In the genomic region with DNA sequence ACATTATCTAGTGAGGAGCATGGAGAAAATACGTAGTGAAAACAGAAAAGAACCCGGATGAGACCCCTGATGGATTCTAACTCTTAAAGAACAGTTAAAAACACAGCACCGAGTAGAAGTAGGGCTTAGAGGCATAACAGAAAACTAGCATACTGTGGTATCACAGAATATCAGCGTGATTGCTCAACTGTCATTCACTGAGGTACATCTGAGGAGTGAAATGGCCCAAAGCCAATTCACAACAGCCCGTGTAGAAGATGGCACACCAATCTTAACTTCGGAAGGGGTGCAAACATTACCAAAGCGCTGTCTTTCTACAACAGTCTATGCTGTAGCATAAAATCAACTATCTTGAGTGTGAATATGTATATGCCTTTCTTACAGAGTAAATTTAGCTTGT, we compare ENCODE assay signal across 7 cellular contexts. TPM values are rescaled to one million over a fixed set of nuclear protein-coding genes. Genes with fewer than 3 reads are reported as not detected.
DNase-seq lines count a peak whose midpoint lies in the region; ATAC-seq and TF ChIP-seq lines count a peak whose summit lies in the region.

No MANE protein-coding gene starts in this region.

- no peaks in the 10 kb centered on the region for H3F3A ChIP-seq in GM23248 (ENCODE audit: insufficient read depth)

- 73 to 76% methylated on average over 7 of the region's 7 CpGs for WGBS in GM23248 (ENCODE audit: low coverage in 1 of 2, low lambda C conversion rate in 2 of 2, missing lambda C conversion rate in 2 of 2), 2 experiments

- H3K9ac ChIP-seq in GM23248, result peak overlapping the region; percentile 92
- no peak overlapping the region for H3K9ac ChIP-seq in rectal smooth muscle tissue (ENCODE audit: low read length)

- H3K27me3 ChIP-seq in GM23248 (replicated peaks; ENCODE audit: insufficient read depth) (no peaks in the 10 kb centered on the region), rectal smooth muscle tissue (ENCODE audit: control insufficient read depth, insufficient read depth, low read length) (no peaks in the 10 kb centered on the region)

- H4K20me1 ChIP-seq in GM23248 (ENCODE audit: insufficient read depth), result no peaks in the 10 kb centered on the region

- H3K4me2 ChIP-seq in GM23248 (ENCODE audit: unreplicated experiment), result peak overlapping the region; percentile 93

- H3K27ac ChIP-seq in GM23248, result 0 out of 2 replicates have a peak overlapping the region, but pooled peaks have one; percentile 89
- H3K27ac ChIP-seq in rectal smooth muscle tissue (ENCODE audit: low read depth, low read length), result no peak overlapping the region

- no peak overlapping the region; the same call in 1 of the 2 replicates for H2AFZ ChIP-seq in GM23248

- H3K4me3 ChIP-seq in GM23248 (peak overlapping the region; percentile 86), fibroblast of mammary gland (ENCODE audit: control insufficient read depth, low read depth, low read length) (peak overlapping the region; percentile 77), rectal smooth muscle tissue (ENCODE audit: low read length) (peak overlapping the region; percentile 16)

- no peaks in the 10 kb centered on the region for H3K9me2 ChIP-seq in GM23248 (ENCODE audit: insufficient read depth)

- TF ChIP-seq CTCF in fibroblast of mammary gland (conservative IDR thresholded peaks at IDR 0.05; ENCODE audit: control insufficient read depth, insufficient read depth, low read depth, low read length), result no peak

- H3K36me3 ChIP-seq in GM23248 (ENCODE audit: low read depth) (no peaks in the 10 kb centered on the region), rectal smooth muscle tissue (ENCODE audit: control insufficient read depth, insufficient read depth, low read length) (no peaks in the 10 kb centered on the region)

- in situ Hi-C loops in GM23248 (cut with MboI), result loop anchor here (10.0 kb wide), 1 partner anchor 81 kb away; no protein-coding TSS in a partner anchor

- H3K9me3 ChIP-seq in GM23248 (ENCODE audit: low read depth), result no peaks in the 10 kb centered on the region

- DNase-seq in GM23248, result peak; percentile 2
- peak; percentile 31 for DNase-seq in OCI-M1 (lab: John Stamatoyannopoulos, UW)
- no peak for DNase-seq in fibroblast of mammary gland (ENCODE audit: low read depth)
- no peak for DNase-seq in activated CD8-positive, alpha-beta memory T cell treated with anti-CD3 and anti-CD28 coated beads, Interleukin-2, amount 50 U/mL, for 4 hours
- DNase-seq in iPS-NIHi11 (ENCODE audit: low spot score), result no peak

- peaks cover 62% of the 10 kb centered on the region for H3K79me2 ChIP-seq in GM23248 (ENCODE audit: insufficient read depth)

- peaks cover 8% of the 10 kb centered on the region for H3K4me1 ChIP-seq in GM23248 (ENCODE audit: insufficient read depth)
- peaks cover 11% of the 10 kb centered on the region for H3K4me1 ChIP-seq in rectal smooth muscle tissue (ENCODE audit: control insufficient read depth, insufficient read depth, low read length)

- ATAC-seq in HG02571 (IDR thresholded peaks at IDR 0.05; ENCODE audit: unreplicated experiment), result no peak

RNA-seq across cellular contexts. Expression of a gene that starts 1.8 kb away (rescaled TPM):
- total RNA-seq in GM23248 (2014; rRNA removed; shearing (Covaris generic)), result 30.4 and 45.9 TPM in 2 replicates
- polyA plus RNA-seq in GM23248 (2016; fragmentation: Nextera tagmentation; extraction: Ambion mirVana), result 12.3 and 13.0 TPM in 2 replicates

Comparison
In these comparisons a context has a peak if more than half of its experiments do, and no peak if none do; other contexts are left out.
1. DNase-seq: peak in GM23248 (single experiment) and OCI-M1 (single experiment); none in fibroblast of mammary gland (single experiment), activated CD8-positive, alpha-beta memory T cell treated with anti-CD3 and anti-CD28 coated beads, Interleukin-2, amount 50 U/mL, for 4 hours (single experiment) and iPS-NIHi11 (single experiment).
2. H3K4me3 ChIP-seq: peak in every context shown above with its lines; median percentile 86 in GM23248; 77 in fibroblast of mammary gland; 16 in rectal smooth muscle tissue.